Comparison of ENCODE assay signal across 9 cellular contexts in genomic region chr4:143025111-143025704, GRCh38.
DNase-seq lines count a peak whose midpoint lies in the region; ATAC-seq lines count a peak whose summit lies in the region.
"Had no signal": no experiment of that assay in that cellular context is flagged by ENCODE, and none has a peak within 500 bp of the region (broad histone marks: within the 10 kb centered on the region; RNA-seq: fewer than 3 reads in every experiment).

No MANE protein-coding gene starts in this region.

- DNase-seq in Caki2 (ENCODE audit: low read depth): peak; percentile 43
- peak; percentile 29 for DNase-seq in SK-N-DZ (ENCODE audit: low spot score)
- peak; percentile 27 for DNase-seq in iPS DF 6.9 (ENCODE audit: low read depth, low spot score)
- DNase-seq in activated CD4-positive, alpha-beta T cell treated with anti-CD3 and anti-CD28 coated beads for 4 hours: no peak
- DNase-seq in middle frontal gyrus (ENCODE audit: extremely low spot score, low spot score): no peak

- ATAC-seq in GM19023 (IDR thresholded peaks at IDR 0.05; ENCODE audit: unreplicated experiment): peak; percentile 58
- peak; percentile 47 for ATAC-seq in HG03135 (IDR thresholded peaks at IDR 0.05; ENCODE audit: unreplicated experiment)
- no peak for ATAC-seq in GM21515 (IDR thresholded peaks at IDR 0.05; ENCODE audit: unreplicated experiment)

- WGBS in iPS DF 6.9 (ENCODE audit: insufficient coverage, insufficient read length): no CpG with 5 or more reads among the region's 2 CpGs

- no peak overlapping the region for H3K27ac ChIP-seq in iPS DF 6.9 (ENCODE audit: low read length)
- H3K27ac ChIP-seq: SK-N-MC had no signal

- no peak overlapping the region for H3K4me3 ChIP-seq in iPS DF 6.9 (ENCODE audit: low read length)
- H3K4me3 ChIP-seq: SK-N-MC had no signal

- no peaks in the 10 kb centered on the region for H3K9me3 ChIP-seq in iPS DF 6.9 (ENCODE audit: control insufficient read depth, insufficient read depth, low read length)

- in situ Hi-C loops in Caki2 (cut with HindIII; ENCODE audit: low pct_unique_long_range_greater_than_20kb, low sequenced_read_pairs): no loop called here

- no peaks in the 10 kb centered on the region for H3K27me3 ChIP-seq in iPS DF 6.9 (ENCODE audit: control insufficient read depth, insufficient read depth, low read length)

- no peaks in the 10 kb centered on the region for H3K36me3 ChIP-seq in iPS DF 6.9 (ENCODE audit: control insufficient read depth, insufficient read depth, low read length)

- H3K4me1 ChIP-seq in iPS DF 6.9 (ENCODE audit: control insufficient read depth, insufficient read depth, low read length): no peaks in the 10 kb centered on the region

Comparison
In these comparisons a context has a peak if more than half of its experiments do, and no peak if none do; other contexts are left out.
1. DNase-seq: peak in Caki2 (single experiment), SK-N-DZ (single experiment) and iPS DF 6.9 (single experiment); none in activated CD4-positive, alpha-beta T cell treated with anti-CD3 and anti-CD28 coated beads for 4 hours (0 of 2) and middle frontal gyrus (single experiment).